15 cellular contexts compared by ENCODE assay signal in the genomic region with DNA sequence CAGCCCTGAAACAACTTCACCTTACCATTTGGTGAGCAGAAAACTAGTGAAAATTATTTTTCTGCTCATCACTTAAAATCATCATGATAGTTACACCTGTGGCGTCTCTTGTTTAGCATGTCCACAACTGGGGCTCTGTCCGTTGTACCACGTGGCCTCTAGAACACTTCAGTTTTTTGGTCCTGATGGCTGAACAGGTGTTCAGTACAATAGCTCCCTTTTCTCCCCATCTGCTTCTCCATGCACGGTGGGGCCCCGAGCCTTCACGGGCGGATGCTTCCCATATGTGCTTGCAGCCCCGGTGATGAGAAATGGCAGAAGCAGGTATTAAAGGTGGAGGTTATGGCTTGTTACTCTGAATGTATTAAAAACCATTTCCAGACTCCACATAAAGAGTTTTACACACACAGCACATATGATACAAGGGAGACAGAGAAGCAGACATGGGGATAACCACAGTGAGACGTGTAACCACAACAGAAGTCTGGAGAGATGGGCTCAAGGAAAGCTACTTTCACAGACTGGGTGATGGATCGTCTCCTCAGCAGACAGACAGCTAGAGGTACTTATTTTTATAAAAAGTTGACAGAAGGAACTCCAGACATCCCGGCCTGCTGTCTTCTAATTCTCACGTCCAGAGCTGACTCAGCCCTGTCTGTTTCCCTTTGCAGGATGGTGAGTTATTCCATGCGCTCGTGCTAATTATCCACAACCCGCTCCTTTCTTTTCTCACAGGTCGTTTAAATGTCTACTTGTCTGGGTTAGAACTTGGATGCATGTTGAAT.
A peak's percentile ranks its signal among the peaks of the same experiment; 100 is the strongest.
DNase-seq lines count a peak whose midpoint lies in the region; ATAC-seq, FAIRE-seq and TF ChIP-seq lines count a peak whose summit lies in the region.
"Had no signal": no experiment of that assay in that cellular context is flagged by ENCODE, and none has a peak within 500 bp of the region (broad histone marks: within the 10 kb centered on the region; RNA-seq: fewer than 3 reads in every experiment).

No MANE protein-coding gene starts in this region.

- peak overlapping the region; percentile 98 for H2BK120ac ChIP-seq in trophoblast cell (ENCODE audit: insufficient read depth, low read length, poor library complexity)

- no peak overlapping the region for H3K23ac ChIP-seq in trophoblast cell (ENCODE audit: low read length)

- H4K8ac ChIP-seq in trophoblast cell (ENCODE audit: low read depth, low read length), result peak overlapping the region; percentile 74

- H3K14ac ChIP-seq in trophoblast cell (ENCODE audit: low read length), result peak overlapping the region; percentile 42

- no CpG with 5 or more reads among the region's 16 CpGs for WGBS in trophoblast cell (ENCODE audit: extremely low coverage, insufficient coverage, insufficient read length)

- no peak overlapping the region for H3K27ac ChIP-seq in astrocyte (ENCODE audit: low read depth, low read length)
- peak overlapping the region; percentile 99 for H3K27ac ChIP-seq in trophoblast cell (ENCODE audit: low read depth, low read length)
- H3K27ac ChIP-seq: thoracic aorta had no signal

- DNase-seq in GM12891 (ENCODE audit: insufficient read length, low spot score) (no peak), NCI-H1694 (lab: John Stamatoyannopoulos, UW) (peak; percentile 48), astrocyte (ENCODE audit: low read depth) (peak; percentile 70), trophoblast cell (no peak), T-helper 2 cell (no peak)
- DNase-seq in stimulated activated CD4-positive, alpha-beta T cell treated with anti-CD3 and anti-CD28 coated beads, Interleukin-1b, Interleukin-23, amount 100 ng/mL, for 48 hours, result no peak
- DNase-seq: Calu3, foreskin melanocyte, KG1, left colon, SIG-M5, sigmoid colon had no signal

- no peaks in the 10 kb centered on the region for H3K36me3 Mint-ChIP-seq in astrocyte (ENCODE audit: low read depth, unreplicated experiment)

- H3K18ac ChIP-seq in trophoblast cell (ENCODE audit: low read length), result peak overlapping the region; percentile 24

- H3K4me3 ChIP-seq in astrocyte (ENCODE audit: insufficient read depth, low read depth, low read length) (no peak overlapping the region), trophoblast cell (ENCODE audit: low read depth, low read length) (no peak overlapping the region)
- H3K4me3 ChIP-seq: sigmoid colon, thoracic aorta had no signal

- H3K4ac ChIP-seq in trophoblast cell (ENCODE audit: low read depth, low read length), result peak overlapping the region; percentile 68

- no peak overlapping the region for H3K4me3 Mint-ChIP-seq in astrocyte (ENCODE audit: unreplicated experiment)
- H3K4me3 Mint-ChIP-seq: dendritic cell treated with granulocyte-macrophage colony-stimulating factor and Interleukin-4, amounts not matched to agents 40 ng/mL and 50 ng/mL, for 4 days had no signal

- H3K79me2 ChIP-seq in astrocyte (ENCODE audit: insufficient read depth, low read length), result no peaks in the 10 kb centered on the region
- peaks cover 7% of the 10 kb centered on the region for H3K79me2 ChIP-seq in trophoblast cell (ENCODE audit: control insufficient read depth, insufficient read depth, low read length, poor library complexity)

- no peak for TF ChIP-seq POLR2A in GM12891 (IDR thresholded peaks at IDR 0.05; ENCODE audit: low read depth, low read length)

- no peak overlapping the region for H4K12ac ChIP-seq in trophoblast cell (ENCODE audit: low read depth, low read length)

- H2BK12ac ChIP-seq in trophoblast cell (ENCODE audit: low read length), result peak overlapping the region; percentile 9

- peaks cover 60% of the 10 kb centered on the region for H3K4me1 Mint-ChIP-seq in astrocyte (ENCODE audit: low read depth, unreplicated experiment)

- peaks cover 1% of the 10 kb centered on the region for H3K9me3 Mint-ChIP-seq in astrocyte (ENCODE audit: unreplicated experiment)
- H3K9me3 Mint-ChIP-seq: dendritic cell treated with granulocyte-macrophage colony-stimulating factor and Interleukin-4, amounts not matched to agents 40 ng/mL and 50 ng/mL, for 4 days had no signal

- peaks cover 60% of the 10 kb centered on the region for H3K79me1 ChIP-seq in trophoblast cell (ENCODE audit: low read length)

- H3K36me3 ChIP-seq in astrocyte (ENCODE audit: insufficient read depth, low read length) (no peaks in the 10 kb centered on the region), trophoblast cell (ENCODE audit: control insufficient read depth in 1 of 2, insufficient read depth in 2 of 2, low read length in 2 of 2) (no peaks in the 10 kb centered on the region)
- H3K36me3 ChIP-seq: sigmoid colon, thoracic aorta had no signal

- ATAC-seq in HG02571 (IDR thresholded peaks at IDR 0.05; ENCODE audit: unreplicated experiment), result no peak
- ATAC-seq: left colon had no signal

- no peaks in the 10 kb centered on the region for H3K27me3 Mint-ChIP-seq in astrocyte (ENCODE audit: low read depth, unreplicated experiment)

- H3K9me3 ChIP-seq in astrocyte (ENCODE audit: insufficient read depth, low read depth, low read length) (no peaks in the 10 kb centered on the region), trophoblast cell (ENCODE audit: insufficient read depth, low read depth, low read length) (no peaks in the 10 kb centered on the region)
- H3K9me3 ChIP-seq: sigmoid colon, thoracic aorta had no signal

- H2AFZ ChIP-seq in astrocyte (ENCODE audit: low read depth, low read length) (no peak overlapping the region), trophoblast cell (ENCODE audit: insufficient read depth, low read length, poor library complexity) (no peak overlapping the region)

- H2AK5ac ChIP-seq in trophoblast cell (ENCODE audit: low read length), result peak overlapping the region; percentile 1

- peak overlapping the region; percentile 90 for H2BK5ac ChIP-seq in trophoblast cell (ENCODE audit: low read depth, low read length, poor library complexity)

- peak overlapping the region; percentile 15 for H3K9ac ChIP-seq in astrocyte (ENCODE audit: low read length)
- no peak overlapping the region for H3K9ac ChIP-seq in trophoblast cell (ENCODE audit: low read length)

- peak overlapping the region; percentile 99 for H3K27ac Mint-ChIP-seq in astrocyte (ENCODE audit: unreplicated experiment)

- peak; percentile 72 for FAIRE-seq in GM12891 (lab: Jason Lieb, UNC)
- FAIRE-seq in astrocyte (lab: Jason Lieb, UNC), result no peak

- no peaks in the 10 kb centered on the region for H4K20me1 ChIP-seq in astrocyte (ENCODE audit: insufficient read depth, low read length)

- H4K91ac ChIP-seq in trophoblast cell (ENCODE audit: low read depth, low read length), result peak overlapping the region; percentile 91

- H3K27me3 ChIP-seq in astrocyte (ENCODE audit: insufficient read depth, low read length) (no peaks in the 10 kb centered on the region), trophoblast cell (ENCODE audit: insufficient read depth, low read length) (no peaks in the 10 kb centered on the region)
- H3K27me3 ChIP-seq: sigmoid colon had no signal

- H3K4me2 ChIP-seq in astrocyte (ENCODE audit: low read length) (peak overlapping the region; percentile 50), trophoblast cell (ENCODE audit: low read length) (no peak overlapping the region)

- H3K4me1 ChIP-seq in astrocyte (ENCODE audit: insufficient read depth, low read length) (peaks cover 3% of the 10 kb centered on the region), trophoblast cell (ENCODE audit: control insufficient read depth in 1 of 2, insufficient read depth in 2 of 2, low read length in 2 of 2) (peaks cover 2 to 19% of the 10 kb centered on the region in 2 experiments)

- no peak for TF ChIP-seq CTCF in astrocyte (IDR thresholded peaks at IDR 0.05; ENCODE audit: insufficient read depth, low read depth, low read length)

TF ChIP-seq in GM12891, 5 proteins besides CTCF, POLR2A, EP300 and RAD21:
- TF ChIP-seq PAX5 (IDR thresholded peaks at IDR 0.05; ENCODE audit: insufficient read depth, low read length, severe bottlenecking) (no peak), SPI1 (IDR thresholded peaks at IDR 0.05; ENCODE audit: low read depth, low read length) (no peak), POU2F2 (IDR thresholded peaks at IDR 0.05; ENCODE audit: low read depth, low read length) (no peak), POLR2AphosphoS5 (IDR thresholded peaks at IDR 0.05; ENCODE audit: low read depth, low read length) (no peak), TAF1 (IDR thresholded peaks at IDR 0.05; ENCODE audit: low read depth, low read length) (no peak)

Comparison
In these comparisons a context has a peak if more than half of its experiments do, and no peak if none do; other contexts are left out.
1. DNase-seq: peak in NCI-H1694 (single experiment) and astrocyte (single experiment); none in GM12891 (single experiment), trophoblast cell (0 of 2), T-helper 2 cell (0 of 5) and stimulated activated CD4-positive, alpha-beta T cell treated with anti-CD3 and anti-CD28 coated beads, Interleukin-1b, Interleukin-23, amount 100 ng/mL, for 48 hours (single experiment).